In the genomic region with DNA sequence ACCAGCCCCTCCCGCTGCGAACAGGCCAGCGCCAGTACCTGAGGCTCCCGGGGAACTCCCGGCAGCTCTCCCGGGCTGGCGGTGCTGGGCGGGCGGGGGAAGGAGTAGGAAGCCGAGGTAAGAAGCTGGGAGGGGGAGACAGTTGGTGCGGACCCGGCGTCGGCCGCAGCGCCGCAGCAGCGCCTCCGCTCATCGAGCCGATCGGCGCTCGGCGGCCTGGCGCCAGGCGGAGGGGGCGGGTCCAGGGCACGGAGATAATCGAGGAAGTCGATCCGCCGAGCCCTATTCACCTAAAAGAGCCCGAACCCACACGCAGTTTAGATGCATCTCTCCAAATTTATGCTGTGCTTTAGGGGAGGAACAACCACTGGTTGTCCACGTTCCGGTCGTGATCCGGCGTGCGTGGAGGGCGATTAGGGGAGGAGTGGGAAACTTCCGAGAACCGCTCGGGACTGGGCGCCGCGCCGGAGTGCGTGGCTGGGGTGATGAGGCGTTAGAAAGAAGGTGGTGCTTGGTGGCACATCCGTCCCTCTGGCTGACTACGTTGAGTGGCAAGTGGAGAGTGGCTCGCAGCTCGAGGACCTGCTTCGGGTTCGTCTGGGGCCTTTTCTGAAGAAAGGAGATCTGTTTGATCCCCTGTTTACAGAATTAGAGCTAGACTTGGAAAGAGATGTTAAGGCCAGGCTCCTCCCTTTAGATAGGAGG, we compare ENCODE assay signal across 8 cellular contexts. TPM values are rescaled to one million over a fixed set of nuclear protein-coding genes. Genes with fewer than 3 reads are reported as not detected.
DNase-seq lines count a peak whose midpoint lies in the region; ATAC-seq and TF ChIP-seq lines count a peak whose summit lies in the region.

A gene with protein sequence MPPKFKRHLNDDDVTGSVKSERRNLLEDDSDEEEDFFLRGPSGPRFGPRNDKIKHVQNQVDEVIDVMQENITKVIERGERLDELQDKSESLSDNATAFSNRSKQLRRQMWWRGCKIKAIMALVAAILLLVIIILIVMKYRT (minus strand): TSS at position 194 of the 705 bp plus-strand sequence. CDS start 3,651 bp downstream, outside the sequence.

- DNase-seq in AG08395 (ENCODE audit: low spot score) (peak; percentile 79), NCI-H2227 (lab: John Stamatoyannopoulos, UW; ENCODE audit: unreplicated experiment) (peak; percentile 92), activated B cell treated with CpG ODN at 0.5 μM for 24 hours (peak; percentile 82), cardiac fibroblast (ENCODE audit: low read depth in 2 of 2) (peak; percentile 84 to 87), immature natural killer cell (peak; percentile 85 to 88 (median 87)), smooth muscle cell of the brain vasculature (ENCODE audit: low read depth, low spot score) (peak; percentile 59)

- H3K27ac Mint-ChIP-seq in activated B cell treated with CpG ODN at 0.5 μM for 24 hours (peak within 1 kb of the TSS; percentile 100), immature natural killer cell (peak within 1 kb of the TSS; percentile 97 to 100 (median 98))

- H3K36me3 Mint-ChIP-seq in activated B cell treated with CpG ODN at 0.5 μM for 24 hours (ENCODE audit: low read depth) (peaks cover 23% of the 10 kb centered on the region), immature natural killer cell (peaks cover 1% of the 10 kb centered on the region in 3 donors)

- H3K27me3 Mint-ChIP-seq in activated B cell treated with CpG ODN at 0.5 μM for 24 hours (no peaks in the 10 kb centered on the region), immature natural killer cell (ENCODE audit: low read depth in 3 of 3) (peaks cover 3 to 7% (median 5%) of the 10 kb centered on the region in 3 donors)

- POLR2A ChIA-PET in activated B cell treated with CpG ODN at 0.5 μM for 24 hours (lab: Charles Lee), result interaction anchor here (0.7 to 4.8 kb wide), 11 partner anchors 12 to 791 kb away, joined by 3 to 86 read pairs (median 4); a partner anchor contains a TSS

- H3K9me3 Mint-ChIP-seq in activated B cell treated with CpG ODN at 0.5 μM for 24 hours (no peaks in the 10 kb centered on the region), immature natural killer cell (no peaks in the 10 kb centered on the region)

- intact Hi-C loops in activated B cell treated with CpG ODN at 0.5 μM for 24 hours (cut with micrococcal nuclease), result loop anchor here (1.0 to 10.0 kb wide), 7 partner anchors 39 to 1973 kb away; a partner anchor contains a TSS

- H3K4me3 Mint-ChIP-seq in activated B cell treated with CpG ODN at 0.5 μM for 24 hours, result peak within 1 kb of the TSS; percentile 100
- peak within 1 kb of the TSS; percentile 94 to 99 (median 97) for H3K4me3 Mint-ChIP-seq in immature natural killer cell

- ATAC-seq in GM18907 (IDR thresholded peaks at IDR 0.05; ENCODE audit: unreplicated experiment), result peak; percentile 96
- ATAC-seq in HG03135 (IDR thresholded peaks at IDR 0.05; ENCODE audit: unreplicated experiment), result peak; percentile 90
- peak; percentile 93 for ATAC-seq in activated B cell treated with CpG ODN at 0.5 μM for 24 hours (ENCODE audit: low read depth)

- CTCF ChIA-PET in activated B cell treated with CpG ODN at 0.5 μM for 24 hours (lab: Charles Lee), result interaction anchor here (0.8 to 1.7 kb wide), 3 partner anchors 10 to 257 kb away, joined by 3 to 4 read pairs (median 3); a partner anchor contains a TSS

- H3K4me3 ChIP-seq in cardiac fibroblast (replicated peaks in 1 of 2; ENCODE audit: low read depth in 2 of 2, low read length in 2 of 2), result peak within 1 kb of the TSS; percentile 85

- H3K4me1 Mint-ChIP-seq in activated B cell treated with CpG ODN at 0.5 μM for 24 hours (peaks cover 37% of the 10 kb centered on the region), immature natural killer cell (peaks cover 49 to 54% of the 10 kb centered on the region in 2 donors)

- TF ChIP-seq CTCF in activated B cell treated with CpG ODN at 0.5 μM for 24 hours (IDR thresholded peaks at IDR 0.05), result no peak
- TF ChIP-seq CTCF in cardiac fibroblast (IDR thresholded peaks at IDR 0.05; ENCODE audit: low read depth, low read length), result no peak

RNA-seq across cellular contexts. Expression of the gene that starts here (rescaled TPM):
- 9.0 and 10.5 TPM in 2 replicates for total RNA-seq in activated B cell treated with CpG ODN at 0.5 μM for 24 hours
- 10 to 100 TPM; 21.7 to 31.1 (median 24.0) TPM for polyA plus RNA-seq in immature natural killer cell

Comparison
In these comparisons a context has a peak if more than half of its experiments do, and no peak if none do; other contexts are left out.
1. Peak in every context shown above with its lines: DNase-seq, ATAC-seq and H3K4me3 ChIP-seq.